1 cellular context compared by ENCODE assay signal in the genomic region with DNA sequence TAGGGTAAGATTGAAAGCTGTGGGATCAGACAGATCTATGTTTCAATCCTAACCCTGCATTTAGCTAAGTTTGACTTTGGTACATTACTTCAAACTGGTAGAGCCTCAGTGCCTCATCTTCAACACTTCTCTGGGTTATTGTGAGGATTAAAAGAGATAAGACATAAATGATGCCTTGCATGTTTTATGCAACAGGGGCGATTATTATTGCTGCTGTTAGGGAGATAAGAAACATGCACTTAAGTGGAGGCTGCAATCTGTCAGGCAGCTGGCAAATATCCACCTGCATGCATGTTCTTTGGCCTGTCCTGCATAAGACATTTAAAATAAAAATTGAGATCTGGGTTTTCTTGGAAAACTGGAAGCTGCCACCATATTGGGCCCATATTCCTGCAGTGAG.
TF ChIP-seq lines count a peak whose summit lies in the region.

No MANE protein-coding gene starts in this region.

TF ChIP-seq in GM23338, 12 proteins besides CTCF, POLR2A, EP300 and RAD21:
- no peak for TF ChIP-seq ZNF462 (CRISPR knock-in tag; IDR thresholded peaks at IDR 0.05)
- TF ChIP-seq JUNB (IDR thresholded peaks at IDR 0.05; ENCODE audit: unreplicated experiment), result no peak
- no peak for TF ChIP-seq REST (IDR thresholded peaks at IDR 0.05; ENCODE audit: unreplicated experiment)
- TF ChIP-seq ZNF331 (CRISPR knock-in tag; IDR thresholded peaks at IDR 0.05; ENCODE audit: low read depth), result no peak
- no peak for TF ChIP-seq EZH2phosphoT487 (IDR thresholded peaks at IDR 0.05; ENCODE audit: unreplicated experiment)
- TF ChIP-seq, protein P1, sequence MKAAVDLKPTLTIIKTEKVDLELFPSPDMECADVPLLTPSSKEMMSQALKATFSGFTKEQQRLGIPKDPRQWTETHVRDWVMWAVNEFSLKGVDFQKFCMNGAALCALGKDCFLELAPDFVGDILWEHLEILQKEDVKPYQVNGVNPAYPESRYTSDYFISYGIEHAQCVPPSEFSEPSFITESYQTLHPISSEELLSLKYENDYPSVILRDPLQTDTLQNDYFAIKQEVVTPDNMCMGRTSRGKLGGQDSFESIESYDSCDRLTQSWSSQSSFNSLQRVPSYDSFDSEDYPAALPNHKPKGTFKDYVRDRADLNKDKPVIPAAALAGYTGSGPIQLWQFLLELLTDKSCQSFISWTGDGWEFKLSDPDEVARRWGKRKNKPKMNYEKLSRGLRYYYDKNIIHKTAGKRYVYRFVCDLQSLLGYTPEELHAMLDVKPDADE (IDR thresholded peaks at IDR 0.05), result no peak
- no peak for TF ChIP-seq CREB1 (CRISPR knock-in tag; IDR thresholded peaks at IDR 0.05; ENCODE audit: low read depth)
- no peak for TF ChIP-seq NANOG (IDR thresholded peaks at IDR 0.05; ENCODE audit: borderline replicate concordance)
- TF ChIP-seq POLR2AphosphoS5 (IDR thresholded peaks at IDR 0.05; ENCODE audit: low read depth), result no peak
- TF ChIP-seq STAT1 (IDR thresholded peaks at IDR 0.05; ENCODE audit: unreplicated experiment), result no peak
- TF ChIP-seq EZH2 (IDR thresholded peaks at IDR 0.05; ENCODE audit: low read depth, unreplicated experiment), result no peak
- no peak for TF ChIP-seq ZNF114 (CRISPR knock-in tag; IDR thresholded peaks at IDR 0.05)
